2 cellular contexts compared by ENCODE assay signal in genomic region chr6:18469486-18469885, GRCh38.
TF ChIP-seq lines count a peak whose summit lies in the region.

No MANE protein-coding gene starts in this region.

TF ChIP-seq in liver, 16 proteins besides CTCF, POLR2A, EP300 and RAD21 (continued from another document):
- TF ChIP-seq SP1 (IDR thresholded peaks at IDR 0.05) = no peak
- peak; percentile 33 to 43 for TF ChIP-seq HNF4A (conservative IDR thresholded peaks at IDR 0.05)
- TF ChIP-seq ATF3 (IDR thresholded peaks at IDR 0.05) = no peak
- peak; percentile 54 for TF ChIP-seq YY1 (IDR thresholded peaks at IDR 0.05)
- TF ChIP-seq FOXA2 (IDR thresholded peaks at IDR 0.05) = no peak
- TF ChIP-seq, protein P1, sequence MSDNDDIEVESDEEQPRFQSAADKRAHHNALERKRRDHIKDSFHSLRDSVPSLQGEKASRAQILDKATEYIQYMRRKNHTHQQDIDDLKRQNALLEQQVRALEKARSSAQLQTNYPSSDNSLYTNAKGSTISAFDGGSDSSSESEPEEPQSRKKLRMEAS (IDR thresholded peaks at IDR 0.05) = no peak
- TF ChIP-seq TAF1 (conservative IDR thresholded peaks at IDR 0.05) = no peak
- no peak for TF ChIP-seq HNF4G (IDR thresholded peaks at IDR 0.05)
- no peak for TF ChIP-seq NR2F2 (IDR thresholded peaks at IDR 0.05)
- TF ChIP-seq, protein P2, sequence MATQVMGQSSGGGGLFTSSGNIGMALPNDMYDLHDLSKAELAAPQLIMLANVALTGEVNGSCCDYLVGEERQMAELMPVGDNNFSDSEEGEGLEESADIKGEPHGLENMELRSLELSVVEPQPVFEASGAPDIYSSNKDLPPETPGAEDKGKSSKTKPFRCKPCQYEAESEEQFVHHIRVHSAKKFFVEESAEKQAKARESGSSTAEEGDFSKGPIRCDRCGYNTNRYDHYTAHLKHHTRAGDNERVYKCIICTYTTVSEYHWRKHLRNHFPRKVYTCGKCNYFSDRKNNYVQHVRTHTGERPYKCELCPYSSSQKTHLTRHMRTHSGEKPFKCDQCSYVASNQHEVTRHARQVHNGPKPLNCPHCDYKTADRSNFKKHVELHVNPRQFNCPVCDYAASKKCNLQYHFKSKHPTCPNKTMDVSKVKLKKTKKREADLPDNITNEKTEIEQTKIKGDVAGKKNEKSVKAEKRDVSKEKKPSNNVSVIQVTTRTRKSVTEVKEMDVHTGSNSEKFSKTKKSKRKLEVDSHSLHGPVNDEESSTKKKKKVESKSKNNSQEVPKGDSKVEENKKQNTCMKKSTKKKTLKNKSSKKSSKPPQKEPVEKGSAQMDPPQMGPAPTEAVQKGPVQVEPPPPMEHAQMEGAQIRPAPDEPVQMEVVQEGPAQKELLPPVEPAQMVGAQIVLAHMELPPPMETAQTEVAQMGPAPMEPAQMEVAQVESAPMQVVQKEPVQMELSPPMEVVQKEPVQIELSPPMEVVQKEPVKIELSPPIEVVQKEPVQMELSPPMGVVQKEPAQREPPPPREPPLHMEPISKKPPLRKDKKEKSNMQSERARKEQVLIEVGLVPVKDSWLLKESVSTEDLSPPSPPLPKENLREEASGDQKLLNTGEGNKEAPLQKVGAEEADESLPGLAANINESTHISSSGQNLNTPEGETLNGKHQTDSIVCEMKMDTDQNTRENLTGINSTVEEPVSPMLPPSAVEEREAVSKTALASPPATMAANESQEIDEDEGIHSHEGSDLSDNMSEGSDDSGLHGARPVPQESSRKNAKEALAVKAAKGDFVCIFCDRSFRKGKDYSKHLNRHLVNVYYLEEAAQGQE (IDR thresholded peaks at IDR 0.05) = no peak
- no peak for TF ChIP-seq FOXA1 (IDR thresholded peaks at IDR 0.05)
- TF ChIP-seq GABPA (IDR thresholded peaks at IDR 0.05 in 1 of 2, conservative IDR thresholded peaks at IDR 0.05 in 1 of 2) = no peak
- peak in 1 of 2 donors; percentile 7 for TF ChIP-seq RXRA (IDR thresholded peaks at IDR 0.05)

TF ChIP-seq in HepG2, 621 proteins besides CTCF, POLR2A, EP300 and RAD21 (continued from another document):
- TF ChIP-seq, protein P3, sequence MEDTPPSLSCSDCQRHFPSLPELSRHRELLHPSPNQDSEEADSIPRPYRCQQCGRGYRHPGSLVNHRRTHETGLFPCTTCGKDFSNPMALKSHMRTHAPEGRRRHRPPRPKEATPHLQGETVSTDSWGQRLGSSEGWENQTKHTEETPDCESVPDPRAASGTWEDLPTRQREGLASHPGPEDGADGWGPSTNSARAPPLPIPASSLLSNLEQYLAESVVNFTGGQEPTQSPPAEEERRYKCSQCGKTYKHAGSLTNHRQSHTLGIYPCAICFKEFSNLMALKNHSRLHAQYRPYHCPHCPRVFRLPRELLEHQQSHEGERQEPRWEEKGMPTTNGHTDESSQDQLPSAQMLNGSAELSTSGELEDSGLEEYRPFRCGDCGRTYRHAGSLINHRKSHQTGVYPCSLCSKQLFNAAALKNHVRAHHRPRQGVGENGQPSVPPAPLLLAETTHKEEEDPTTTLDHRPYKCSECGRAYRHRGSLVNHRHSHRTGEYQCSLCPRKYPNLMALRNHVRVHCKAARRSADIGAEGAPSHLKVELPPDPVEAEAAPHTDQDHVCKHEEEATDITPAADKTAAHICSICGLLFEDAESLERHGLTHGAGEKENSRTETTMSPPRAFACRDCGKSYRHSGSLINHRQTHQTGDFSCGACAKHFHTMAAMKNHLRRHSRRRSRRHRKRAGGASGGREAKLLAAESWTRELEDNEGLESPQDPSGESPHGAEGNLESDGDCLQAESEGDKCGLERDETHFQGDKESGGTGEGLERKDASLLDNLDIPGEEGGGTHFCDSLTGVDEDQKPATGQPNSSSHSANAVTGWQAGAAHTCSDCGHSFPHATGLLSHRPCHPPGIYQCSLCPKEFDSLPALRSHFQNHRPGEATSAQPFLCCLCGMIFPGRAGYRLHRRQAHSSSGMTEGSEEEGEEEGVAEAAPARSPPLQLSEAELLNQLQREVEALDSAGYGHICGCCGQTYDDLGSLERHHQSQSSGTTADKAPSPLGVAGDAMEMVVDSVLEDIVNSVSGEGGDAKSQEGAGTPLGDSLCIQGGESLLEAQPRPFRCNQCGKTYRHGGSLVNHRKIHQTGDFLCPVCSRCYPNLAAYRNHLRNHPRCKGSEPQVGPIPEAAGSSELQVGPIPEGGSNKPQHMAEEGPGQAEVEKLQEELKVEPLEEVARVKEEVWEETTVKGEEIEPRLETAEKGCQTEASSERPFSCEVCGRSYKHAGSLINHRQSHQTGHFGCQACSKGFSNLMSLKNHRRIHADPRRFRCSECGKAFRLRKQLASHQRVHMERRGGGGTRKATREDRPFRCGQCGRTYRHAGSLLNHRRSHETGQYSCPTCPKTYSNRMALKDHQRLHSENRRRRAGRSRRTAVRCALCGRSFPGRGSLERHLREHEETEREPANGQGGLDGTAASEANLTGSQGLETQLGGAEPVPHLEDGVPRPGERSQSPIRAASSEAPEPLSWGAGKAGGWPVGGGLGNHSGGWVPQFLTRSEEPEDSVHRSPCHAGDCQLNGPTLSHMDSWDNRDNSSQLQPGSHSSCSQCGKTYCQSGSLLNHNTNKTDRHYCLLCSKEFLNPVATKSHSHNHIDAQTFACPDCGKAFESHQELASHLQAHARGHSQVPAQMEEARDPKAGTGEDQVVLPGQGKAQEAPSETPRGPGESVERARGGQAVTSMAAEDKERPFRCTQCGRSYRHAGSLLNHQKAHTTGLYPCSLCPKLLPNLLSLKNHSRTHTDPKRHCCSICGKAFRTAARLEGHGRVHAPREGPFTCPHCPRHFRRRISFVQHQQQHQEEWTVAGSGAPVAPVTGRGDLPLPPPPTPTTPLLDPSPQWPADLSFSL (CRISPR knock-in tag; IDR thresholded peaks at IDR 0.05) = no peak
- TF ChIP-seq, protein P4, sequence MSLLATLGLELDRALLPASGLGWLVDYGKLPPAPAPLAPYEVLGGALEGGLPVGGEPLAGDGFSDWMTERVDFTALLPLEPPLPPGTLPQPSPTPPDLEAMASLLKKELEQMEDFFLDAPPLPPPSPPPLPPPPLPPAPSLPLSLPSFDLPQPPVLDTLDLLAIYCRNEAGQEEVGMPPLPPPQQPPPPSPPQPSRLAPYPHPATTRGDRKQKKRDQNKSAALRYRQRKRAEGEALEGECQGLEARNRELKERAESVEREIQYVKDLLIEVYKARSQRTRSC (CRISPR knock-in tag; IDR thresholded peaks at IDR 0.05; ENCODE audit: low read depth) = no peak
- TF ChIP-seq HMGA1 (CRISPR knock-in tag; conservative IDR thresholded peaks at IDR 0.05) = no peak
- no peak for TF ChIP-seq DDIT3 (CRISPR knock-in tag; IDR thresholded peaks at IDR 0.05)
- TF ChIP-seq, protein P5, sequence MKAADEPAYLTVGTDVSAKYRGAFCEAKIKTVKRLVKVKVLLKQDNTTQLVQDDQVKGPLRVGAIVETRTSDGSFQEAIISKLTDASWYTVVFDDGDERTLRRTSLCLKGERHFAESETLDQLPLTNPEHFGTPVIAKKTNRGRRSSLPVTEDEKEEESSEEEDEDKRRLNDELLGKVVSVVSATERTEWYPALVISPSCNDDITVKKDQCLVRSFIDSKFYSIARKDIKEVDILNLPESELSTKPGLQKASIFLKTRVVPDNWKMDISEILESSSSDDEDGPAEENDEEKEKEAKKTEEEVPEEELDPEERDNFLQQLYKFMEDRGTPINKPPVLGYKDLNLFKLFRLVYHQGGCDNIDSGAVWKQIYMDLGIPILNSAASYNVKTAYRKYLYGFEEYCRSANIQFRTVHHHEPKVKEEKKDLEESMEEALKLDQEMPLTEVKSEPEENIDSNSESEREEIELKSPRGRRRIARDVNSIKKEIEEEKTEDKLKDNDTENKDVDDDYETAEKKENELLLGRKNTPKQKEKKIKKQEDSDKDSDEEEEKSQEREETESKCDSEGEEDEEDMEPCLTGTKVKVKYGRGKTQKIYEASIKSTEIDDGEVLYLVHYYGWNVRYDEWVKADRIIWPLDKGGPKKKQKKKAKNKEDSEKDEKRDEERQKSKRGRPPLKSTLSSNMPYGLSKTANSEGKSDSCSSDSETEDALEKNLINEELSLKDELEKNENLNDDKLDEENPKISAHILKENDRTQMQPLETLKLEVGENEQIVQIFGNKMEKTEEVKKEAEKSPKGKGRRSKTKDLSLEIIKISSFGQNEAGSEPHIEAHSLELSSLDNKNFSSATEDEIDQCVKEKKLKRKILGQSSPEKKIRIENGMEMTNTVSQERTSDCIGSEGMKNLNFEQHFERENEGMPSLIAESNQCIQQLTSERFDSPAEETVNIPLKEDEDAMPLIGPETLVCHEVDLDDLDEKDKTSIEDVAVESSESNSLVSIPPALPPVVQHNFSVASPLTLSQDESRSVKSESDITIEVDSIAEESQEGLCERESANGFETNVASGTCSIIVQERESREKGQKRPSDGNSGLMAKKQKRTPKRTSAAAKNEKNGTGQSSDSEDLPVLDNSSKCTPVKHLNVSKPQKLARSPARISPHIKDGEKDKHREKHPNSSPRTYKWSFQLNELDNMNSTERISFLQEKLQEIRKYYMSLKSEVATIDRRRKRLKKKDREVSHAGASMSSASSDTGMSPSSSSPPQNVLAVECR (CRISPR knock-in tag; IDR thresholded peaks at IDR 0.05; ENCODE audit: borderline replicate concordance) = no peak
- TF ChIP-seq ZNF160 (CRISPR knock-in tag; IDR thresholded peaks at IDR 0.05) = no peak
- TF ChIP-seq CENPX (CRISPR knock-in tag; IDR thresholded peaks at IDR 0.05) = no peak
- TF ChIP-seq, protein P6, sequence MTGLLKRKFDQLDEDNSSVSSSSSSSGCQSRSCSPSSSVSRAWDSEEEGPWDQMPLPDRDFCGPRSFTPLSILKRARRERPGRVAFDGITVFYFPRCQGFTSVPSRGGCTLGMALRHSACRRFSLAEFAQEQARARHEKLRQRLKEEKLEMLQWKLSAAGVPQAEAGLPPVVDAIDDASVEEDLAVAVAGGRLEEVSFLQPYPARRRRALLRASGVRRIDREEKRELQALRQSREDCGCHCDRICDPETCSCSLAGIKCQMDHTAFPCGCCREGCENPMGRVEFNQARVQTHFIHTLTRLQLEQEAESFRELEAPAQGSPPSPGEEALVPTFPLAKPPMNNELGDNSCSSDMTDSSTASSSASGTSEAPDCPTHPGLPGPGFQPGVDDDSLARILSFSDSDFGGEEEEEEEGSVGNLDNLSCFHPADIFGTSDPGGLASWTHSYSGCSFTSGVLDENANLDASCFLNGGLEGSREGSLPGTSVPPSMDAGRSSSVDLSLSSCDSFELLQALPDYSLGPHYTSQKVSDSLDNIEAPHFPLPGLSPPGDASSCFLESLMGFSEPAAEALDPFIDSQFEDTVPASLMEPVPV (CRISPR knock-in tag; IDR thresholded peaks at IDR 0.05) = no peak
- no peak for TF ChIP-seq NCOA1 (CRISPR knock-in tag; IDR thresholded peaks at IDR 0.05)
- TF ChIP-seq, protein P7, sequence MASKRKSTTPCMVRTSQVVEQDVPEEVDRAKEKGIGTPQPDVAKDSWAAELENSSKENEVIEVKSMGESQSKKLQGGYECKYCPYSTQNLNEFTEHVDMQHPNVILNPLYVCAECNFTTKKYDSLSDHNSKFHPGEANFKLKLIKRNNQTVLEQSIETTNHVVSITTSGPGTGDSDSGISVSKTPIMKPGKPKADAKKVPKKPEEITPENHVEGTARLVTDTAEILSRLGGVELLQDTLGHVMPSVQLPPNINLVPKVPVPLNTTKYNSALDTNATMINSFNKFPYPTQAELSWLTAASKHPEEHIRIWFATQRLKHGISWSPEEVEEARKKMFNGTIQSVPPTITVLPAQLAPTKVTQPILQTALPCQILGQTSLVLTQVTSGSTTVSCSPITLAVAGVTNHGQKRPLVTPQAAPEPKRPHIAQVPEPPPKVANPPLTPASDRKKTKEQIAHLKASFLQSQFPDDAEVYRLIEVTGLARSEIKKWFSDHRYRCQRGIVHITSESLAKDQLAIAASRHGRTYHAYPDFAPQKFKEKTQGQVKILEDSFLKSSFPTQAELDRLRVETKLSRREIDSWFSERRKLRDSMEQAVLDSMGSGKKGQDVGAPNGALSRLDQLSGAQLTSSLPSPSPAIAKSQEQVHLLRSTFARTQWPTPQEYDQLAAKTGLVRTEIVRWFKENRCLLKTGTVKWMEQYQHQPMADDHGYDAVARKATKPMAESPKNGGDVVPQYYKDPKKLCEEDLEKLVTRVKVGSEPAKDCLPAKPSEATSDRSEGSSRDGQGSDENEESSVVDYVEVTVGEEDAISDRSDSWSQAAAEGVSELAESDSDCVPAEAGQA (IDR thresholded peaks at IDR 0.05; ENCODE audit: low read depth) = no peak
- TF ChIP-seq, protein P7 (CRISPR knock-in tag; IDR thresholded peaks at IDR 0.05; ENCODE audit: borderline replicate concordance) = no peak
- TF ChIP-seq THAP11 (CRISPR knock-in tag; IDR thresholded peaks at IDR 0.05) = no peak
- no peak for TF ChIP-seq SRSF1 (optimal IDR thresholded peaks at IDR 0.05; ENCODE audit: low read depth, low read length)
- TF ChIP-seq RFXAP (CRISPR knock-in tag; IDR thresholded peaks at IDR 0.05; ENCODE audit: borderline replicate concordance) = no peak
- TF ChIP-seq ZBTB7A (CRISPR knock-in tag; IDR thresholded peaks at IDR 0.05) = no peak
- TF ChIP-seq SALL2 (CRISPR knock-in tag; IDR thresholded peaks at IDR 0.05) = no peak
- TF ChIP-seq RFXANK (CRISPR knock-in tag; IDR thresholded peaks at IDR 0.05) = no peak
